ENCODE assay signal across 11 cellular contexts in genomic region chr16:14789564-14789963, GRCh38. TPM values are rescaled to one million over a fixed set of nuclear protein-coding genes. Genes with fewer than 3 reads are reported as not detected.
DNase-seq lines count a peak whose midpoint lies in the region; ATAC-seq, FAIRE-seq and TF ChIP-seq lines count a peak whose summit lies in the region.
"Not testable (repeated sequence)": the region's sequence is repeated elsewhere in the genome, so short reads cannot be mapped to it uniquely, and the experiment has no call there.
"Had no signal": no experiment of that assay in that cellular context is flagged by ENCODE, and none has a peak within 500 bp of the region (broad histone marks: within the 10 kb centered on the region; RNA-seq: fewer than 3 reads in every experiment).

No MANE protein-coding gene starts in this region.

- intact Hi-C loops in left ventricle myocardium superior (cut with micrococcal nuclease); HepG2 (cut with micrococcal nuclease; ENCODE audit: unreplicated experiment); psoas muscle (cut with DNase I): not testable (repeated sequence)

- not testable (repeated sequence) for H3K4me1 ChIP-seq in A549; RWPE2 (ENCODE audit: insufficient read depth, poor library complexity, severe bottlenecking); HepG2 (ENCODE audit: insufficient read depth, low read length); psoas muscle

- DNase-seq in A549 (ENCODE audit: low read depth in 1 of 2, low spot score in 1 of 2); RWPE2 (ENCODE audit: low spot score); left ventricle myocardium superior; HepG2 (ENCODE audit: low spot score); psoas muscle: not testable (repeated sequence)

- POLR2A ChIA-PET in A549 (lab: Yijun Ruan, JAX); HepG2 (lab: Yijun Ruan, JAX): not testable (repeated sequence)

- TF ChIP-seq POLR2A in A549 (IDR thresholded peaks at IDR 0.05; ENCODE audit: low read length); HepG2 (IDR thresholded peaks at IDR 0.05; ENCODE audit: insufficient read depth in 1 of 2, low read depth in 2 of 2, low read length in 2 of 2): not testable (repeated sequence)

- H3K79me2 ChIP-seq in HepG2 (ENCODE audit: insufficient read depth, low read length): not testable (repeated sequence)

- WGBS in A549 (ENCODE audit: missing lambda C conversion rate): no CpG with 5 or more reads among the region's 5 CpGs
- no CpG with 5 or more reads among the region's 5 CpGs for WGBS in HepG2 (ENCODE audit: low lambda C conversion rate)
- no CpG with 5 or more reads among the region's 5 CpGs for WGBS in psoas muscle, 3 donors

- in situ Hi-C loops in HepG2 (cut with HindIII; ENCODE audit: extremely low pct_ligation_motif_present, low pct_unique_long_range_greater_than_20kb): not testable (repeated sequence)

- BruUV-seq in HepG2 (replicated peaks; lab: Mats Ljungman, UMichigan): not testable (repeated sequence)

- not testable (repeated sequence) for TF ChIP-seq RAD21 in A549 (conservative IDR thresholded peaks at IDR 0.05 in 1 of 2, IDR thresholded peaks at IDR 0.05 in 1 of 2); HepG2 (CRISPR knock-in tag; IDR thresholded peaks at IDR 0.05)

- H3K36me3 ChIP-seq in RWPE2 (ENCODE audit: low read depth); HepG2 (replicated peaks in 1 of 2; ENCODE audit: control insufficient read depth in 1 of 2, insufficient read depth in 2 of 2, low read length in 2 of 2); psoas muscle (ENCODE audit: insufficient read depth in 1 of 2, low read depth in 1 of 2): not testable (repeated sequence)

- H2AFZ ChIP-seq in HepG2 (ENCODE audit: low read length): not testable (repeated sequence)

- ATAC-seq in A549: peak; percentile 21 to 43; a peak in 3 of 6 replicates
- ATAC-seq in RWPE2 (ENCODE audit: low read depth): peak; percentile 38; the same call in 2 of the 3 replicates
- peak; percentile 23 for ATAC-seq in left ventricle myocardium superior
- peak; percentile 21; the same call in 2 of the 3 replicates for ATAC-seq in HepG2
- ATAC-seq in psoas muscle: peak in 3 of 4 donors; percentile 70 to 79 (median 74)

- not testable (repeated sequence) for FAIRE-seq in A549 (lab: Jason Lieb, UNC); HepG2 (lab: Jason Lieb, UNC)

- not testable (repeated sequence) for H4K20me1 ChIP-seq in HepG2 (ENCODE audit: insufficient read depth, low read length)

- H3K9me3 ChIP-seq in A549; RWPE2 (ENCODE audit: severe bottlenecking); HepG2 (ENCODE audit: low read length); psoas muscle: not testable (repeated sequence)

- not testable (repeated sequence) for TF ChIP-seq CTCF in A549 (IDR thresholded peaks at IDR 0.05); RWPE2 (IDR thresholded peaks at IDR 0.05; ENCODE audit: poor library complexity, severe bottlenecking); HepG2 (CRISPR knock-in tag; IDR thresholded peaks at IDR 0.05); psoas muscle (IDR thresholded peaks at IDR 0.05)

- H3K4me2 ChIP-seq in A549; HepG2 (ENCODE audit: low read depth, low read length): not testable (repeated sequence)

- H3K27ac ChIP-seq in A549; RWPE2 (ENCODE audit: poor library complexity, severe bottlenecking); HepG2 (ENCODE audit: extremely low read length, insufficient read depth, low read length); psoas muscle: not testable (repeated sequence)

- not testable (repeated sequence) for H3K4me3 ChIP-seq in A549; RWPE2 (ENCODE audit: severe bottlenecking); HepG2 (replicated peaks in 1 of 3; ENCODE audit: insufficient read depth in 1 of 3, low read depth in 2 of 3, low read length in 3 of 3); psoas muscle

- not testable (repeated sequence) for TF ChIP-seq EP300 in A549 (IDR thresholded peaks at IDR 0.05); HepG2 (IDR thresholded peaks at IDR 0.05; ENCODE audit: low read depth in 2 of 2, low read length in 2 of 2); HepG2 (CRISPR knock-in tag; IDR thresholded peaks at IDR 0.05; ENCODE audit: borderline replicate concordance)

- H3K27me3 ChIP-seq in RWPE2 (ENCODE audit: insufficient read depth, poor library complexity, severe bottlenecking); HepG2 (ENCODE audit: control insufficient read depth in 1 of 2, insufficient read depth in 2 of 2, low read length in 2 of 2); psoas muscle (ENCODE audit: insufficient read depth in 3 of 3, low read length in 2 of 3): not testable (repeated sequence)

- CTCF ChIA-PET in A549 (lab: Yijun Ruan, JAX); HepG2 (lab: Yijun Ruan, JAX; ENCODE audit: low intra/inter-chr PET ratio, low total read pairs): not testable (repeated sequence)

- not testable (repeated sequence) for H3K9ac ChIP-seq in HepG2 (ENCODE audit: insufficient read depth, low read depth, low read length)

RNA-seq across cellular contexts. Expression of gene NOMO1, which starts 44.0 kb away (rescaled TPM):
- 107 and 134 TPM in 2 replicates for polyA plus RNA-seq in A549 (2011; rRNA removed)
- 68.4 and 80.8 TPM in 2 replicates for polyA plus RNA-seq in A549 (2012; cell fraction: cytosol; rRNA removed)
- polyA plus RNA-seq in A549 (2012; cell fraction: nucleus; rRNA removed): 161 and 204 TPM in 2 replicates
- polyA plus RNA-seq in A549 (2017; fragmentation: RNase III; extraction: RNeasy Plus Mini Kit Qiagen cat#74134 plus additional on column Dnase treatment): 84.3 to 90.4 TPM (median 88.5 TPM) in 3 replicates
- 178 and 201 TPM in 2 replicates for polyA minus RNA-seq in A549 (2011; rRNA and poly(A)+ RNA removed)
- 129 TPM for total RNA-seq in left ventricle myocardium superior
- 91.7 and 176 TPM in 2 replicates for total RNA-seq in HepG2 (2016; rRNA removed; fragmentation: Illumina TruSeq; extraction: Trizol)
- total RNA-seq in HepG2 (2016; cell fraction: cytosol; rRNA removed; fragmentation: Illumina TruSeq; extraction: Trizol; ENCODE audit: low read depth): 23.7 and 26.9 TPM in 2 replicates
- 79.8 and 173 TPM in 2 replicates for total RNA-seq in HepG2 (2016; cell fraction: insoluble cytoplasmic fraction; rRNA removed; fragmentation: Illumina TruSeq; extraction: Trizol)
- total RNA-seq in HepG2 (2016; cell fraction: membrane; rRNA removed; fragmentation: Illumina TruSeq; extraction: Trizol): 56.9 and 69.3 TPM in 2 replicates
- 167 and 204 TPM in 2 replicates for total RNA-seq in HepG2 (2016; cell fraction: nucleus; rRNA removed; fragmentation: Illumina TruSeq; extraction: Trizol)
- 243 and 289 TPM in 2 replicates for polyA plus RNA-seq in HepG2 (2011; rRNA removed)
- polyA plus RNA-seq in HepG2 (2011; cell fraction: cytosol; rRNA removed): 201 and 203 TPM in 2 replicates
- polyA plus RNA-seq in HepG2 (2011; cell fraction: nucleus; rRNA removed): 179 and 192 TPM in 2 replicates
- 230 and 254 TPM in 2 replicates for polyA plus RNA-seq in HepG2 (2012)
- 21.0 and 22.5 TPM in 2 replicates for polyA plus RNA-seq in HepG2 (2016; cell fraction: cytosol; fragmentation: Illumina TruSeq; extraction: Trizol; ENCODE audit: low read depth)
- polyA plus RNA-seq in HepG2 (2016; cell fraction: insoluble cytoplasmic fraction; fragmentation: Illumina TruSeq; extraction: Trizol; ENCODE audit: low read depth): 73.1 and 87.0 TPM in 2 replicates
- polyA plus RNA-seq in HepG2 (2016; cell fraction: membrane; fragmentation: Illumina TruSeq; extraction: Trizol; ENCODE audit: low read depth): 39.3 and 45.7 TPM in 2 replicates
- polyA plus RNA-seq in HepG2 (2016; cell fraction: nucleus; fragmentation: Illumina TruSeq; extraction: Trizol; ENCODE audit: insufficient read depth, low read depth): 234 and 271 TPM in 2 replicates
- 110 and 255 TPM in 2 replicates for polyA minus RNA-seq in HepG2 (2011; rRNA and poly(A)+ RNA removed; ENCODE audit: low replicate concordance)
- 286 and 433 TPM in 2 replicates for polyA minus RNA-seq in HepG2 (2011; cell fraction: cytosol; rRNA and poly(A)+ RNA removed)
- polyA minus RNA-seq in HepG2 (2011; cell fraction: nucleus; rRNA and poly(A)+ RNA removed): 151 and 209 TPM in 2 replicates
- total RNA-seq in psoas muscle: 100 to 1,000 TPM in 2 of 4 donors, 10 to 100 TPM in 2; 89.4 to 158 (median 107) TPM
- polyA plus RNA-seq in psoas muscle: 10 to 100 TPM; 34.8 to 92.9 (median 46.4) TPM

RNA-seq across cellular contexts. Expression of gene NPIPA2, which starts 47.2 kb away (rescaled TPM):
- polyA plus RNA-seq in A549 (2011; rRNA removed): 0.85 and 1.8 TPM in 2 replicates
- polyA plus RNA-seq in A549 (2012; cell fraction: cytosol; rRNA removed): 0.09 and 0.27 TPM in 2 replicates
- 0.80 and 1.4 TPM in 2 replicates for polyA plus RNA-seq in A549 (2012; cell fraction: nucleus; rRNA removed)
- polyA plus RNA-seq in A549 (2017; fragmentation: RNase III; extraction: RNeasy Plus Mini Kit Qiagen cat#74134 plus additional on column Dnase treatment): 1.1 to 3.7 TPM (median 2.3 TPM) in 3 replicates
- polyA minus RNA-seq in A549 (2011; rRNA and poly(A)+ RNA removed): not detected in 2 replicates
- total RNA-seq in left ventricle myocardium superior: 3.4 TPM
- 0.20 TPM in 1 of 2 replicates, not detected in the other for total RNA-seq in HepG2 (2016; rRNA removed; fragmentation: Illumina TruSeq; extraction: Trizol)
- total RNA-seq in HepG2 (2016; cell fraction: cytosol; rRNA removed; fragmentation: Illumina TruSeq; extraction: Trizol; ENCODE audit: low read depth): not detected in 2 replicates
- total RNA-seq in HepG2 (2016; cell fraction: insoluble cytoplasmic fraction; rRNA removed; fragmentation: Illumina TruSeq; extraction: Trizol): not detected in 2 replicates
- not detected in 2 replicates for total RNA-seq in HepG2 (2016; cell fraction: membrane; rRNA removed; fragmentation: Illumina TruSeq; extraction: Trizol)
- total RNA-seq in HepG2 (2016; cell fraction: nucleus; rRNA removed; fragmentation: Illumina TruSeq; extraction: Trizol): not detected in 2 replicates
- polyA plus RNA-seq in HepG2 (2011; rRNA removed): 0.08 and 0.50 TPM in 2 replicates
- polyA plus RNA-seq in HepG2 (2011; cell fraction: cytosol; rRNA removed): 0.24 and 0.29 TPM in 2 replicates
- 1.4 and 2.0 TPM in 2 replicates for polyA plus RNA-seq in HepG2 (2011; cell fraction: nucleus; rRNA removed)
- polyA plus RNA-seq in HepG2 (2012): 1.1 TPM in 1 of 2 replicates, not detected in the other
- polyA plus RNA-seq in HepG2 (2016; cell fraction: cytosol; fragmentation: Illumina TruSeq; extraction: Trizol; ENCODE audit: low read depth): not detected in 2 replicates
- polyA plus RNA-seq in HepG2 (2016; cell fraction: insoluble cytoplasmic fraction; fragmentation: Illumina TruSeq; extraction: Trizol; ENCODE audit: low read depth): not detected in 2 replicates
- polyA plus RNA-seq in HepG2 (2016; cell fraction: membrane; fragmentation: Illumina TruSeq; extraction: Trizol; ENCODE audit: low read depth): not detected in 2 replicates
- 1.4 TPM in 1 of 2 replicates, not detected in the other for polyA plus RNA-seq in HepG2 (2016; cell fraction: nucleus; fragmentation: Illumina TruSeq; extraction: Trizol; ENCODE audit: insufficient read depth, low read depth)
- not detected in 2 replicates for polyA minus RNA-seq in HepG2 (2011; rRNA and poly(A)+ RNA removed; ENCODE audit: low replicate concordance)
- polyA minus RNA-seq in HepG2 (2011; cell fraction: cytosol; rRNA and poly(A)+ RNA removed): not detected in 2 replicates
- 0.52 and 0.99 TPM in 2 replicates for polyA minus RNA-seq in HepG2 (2011; cell fraction: nucleus; rRNA and poly(A)+ RNA removed)
- total RNA-seq in psoas muscle: 1 to 10 TPM; 2.2 to 5.0 (median 3.9) TPM
- polyA plus RNA-seq in psoas muscle: 1 to 10 TPM in 2 of 3 donors, under 1 TPM in 1; 0.20 to 3.5 (median 2.7) TPM
- total RNA-seq: Calu3, Daoy had no signal
- polyA plus RNA-seq: CD14-positive monocyte; CD4-positive, alpha-beta memory T cell; CD4-positive, CD25-positive, alpha-beta regulatory T cell; CD8-positive, alpha-beta memory T cell had no signal

Comparison
In these comparisons a context has a peak if more than half of its experiments do, and no peak if none do; other contexts are left out.
1. ATAC-seq: peak in every context shown above with its lines; median percentile 74 in psoas muscle; 38 in RWPE2; 32 in A549; 23 in left ventricle myocardium superior; 21 in HepG2.